ENCODE assay signal across 2 cellular contexts in the genomic region with DNA sequence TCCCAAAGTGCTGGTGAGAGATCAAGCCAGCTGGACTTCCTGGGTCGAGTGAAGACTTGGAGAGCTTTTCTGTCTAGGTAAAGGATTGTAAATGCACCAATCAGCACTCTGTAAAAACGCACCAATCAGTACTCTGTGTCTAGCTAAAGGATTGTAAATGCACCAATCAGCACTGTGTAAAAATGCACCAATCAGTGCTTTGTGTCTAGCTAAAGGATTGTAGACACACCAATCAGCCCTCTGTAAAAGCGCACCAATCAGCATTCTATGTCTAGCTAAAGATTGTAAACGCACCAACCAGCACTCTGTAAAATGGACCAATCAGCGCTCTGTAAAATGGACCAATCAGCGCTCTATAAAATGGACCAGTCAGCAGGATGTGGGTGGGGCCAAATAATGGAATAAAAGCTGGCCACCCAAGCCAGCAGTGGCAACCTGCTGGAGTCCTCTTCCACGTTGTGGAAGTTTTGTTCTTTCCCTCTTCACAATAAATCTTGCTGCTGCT. TPM values are rescaled to one million over a fixed set of nuclear protein-coding genes. Genes with fewer than 3 reads are reported as not detected.
"Had no signal": no experiment of that assay in that cellular context is flagged by ENCODE, and none has a peak within 500 bp of the region (broad histone marks: within the 10 kb centered on the region; RNA-seq: fewer than 3 reads in every experiment).

No MANE protein-coding gene starts in this region.

RNA-seq across cellular contexts. Expression of a gene that starts 6.1 kb away (rescaled TPM):
- total RNA-seq: SJSA1 had no signal

RNA-seq across cellular contexts. Expression of a gene that starts 21.6 kb away (rescaled TPM):
- polyA plus RNA-seq: aorta had no signal
